ENCODE assay signal across 1 cellular context in the genomic region with DNA sequence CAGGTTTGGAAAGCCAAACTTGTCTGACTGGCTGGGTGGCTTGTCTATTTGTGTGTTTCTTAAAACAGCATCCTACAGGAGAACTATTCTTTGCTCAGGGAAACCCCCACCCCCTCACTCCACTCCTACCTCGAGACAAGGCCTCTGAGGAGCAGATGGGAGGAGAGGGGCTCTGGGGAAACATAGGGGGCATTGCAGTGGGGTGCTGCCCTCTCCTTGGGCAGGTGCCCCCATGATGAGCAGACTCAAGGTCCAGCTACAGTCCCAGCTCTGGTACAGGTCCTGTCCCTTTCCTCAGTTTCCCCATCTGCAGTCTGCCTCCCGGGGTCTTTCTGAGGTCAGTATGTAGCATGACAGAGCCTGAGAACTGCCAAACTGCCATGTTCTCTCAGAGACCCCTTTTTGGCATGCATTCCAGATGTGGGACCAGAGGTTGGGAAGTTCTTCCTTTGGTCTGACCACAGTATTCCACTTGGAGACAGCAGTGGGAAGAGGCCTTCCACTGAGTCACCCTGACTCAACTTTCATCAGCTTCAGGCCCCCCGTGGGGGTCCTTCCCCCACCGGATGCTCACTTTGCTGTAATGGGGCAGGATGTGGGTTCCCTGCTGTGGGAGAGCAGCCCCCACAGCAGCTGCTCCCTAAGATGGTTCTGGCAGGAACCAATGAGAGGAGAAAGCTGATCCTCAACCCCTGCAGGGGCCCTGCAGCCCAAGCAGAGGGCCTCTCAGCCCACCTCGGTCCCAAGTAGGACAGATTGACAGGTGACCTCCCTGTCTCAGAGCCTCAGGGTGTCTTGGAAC.
TF ChIP-seq lines count a peak whose summit lies in the region.

No MANE protein-coding gene starts in this region.

TF ChIP-seq in H1, 55 proteins besides CTCF, POLR2A, EP300 and RAD21:
- TF ChIP-seq HDAC2 (IDR thresholded peaks at IDR 0.05; ENCODE audit: borderline replicate concordance in 1 of 2, low read depth in 2 of 2, low read length in 2 of 2), result 0 out of 4 replicates have a peak, but pooled peaks of 1 of the 2 experiments have one; percentile 26
- TF ChIP-seq TBP (IDR thresholded peaks at IDR 0.05; ENCODE audit: low read depth, low read length), result no peak
- peak; percentile 82 for TF ChIP-seq KDM1A (IDR thresholded peaks at IDR 0.05; ENCODE audit: borderline replicate concordance, low read length)
